11 cellular contexts compared by ENCODE assay signal in genomic region chr22:26174280-26174679, GRCh38. TPM values are rescaled to one million over a fixed set of nuclear protein-coding genes. Genes with fewer than 3 reads are reported as not detected.
DNase-seq lines count a peak whose midpoint lies in the region; ATAC-seq, FAIRE-seq and TF ChIP-seq lines count a peak whose summit lies in the region.
"Had no signal": no experiment of that assay in that cellular context is flagged by ENCODE, and none has a peak within 500 bp of the region (broad histone marks: within the 10 kb centered on the region; RNA-seq: fewer than 3 reads in every experiment).

No MANE protein-coding gene starts in this region.

- H3K27ac Mint-ChIP-seq in endothelial cell (ENCODE audit: unreplicated experiment), result no peak overlapping the region
- no peak overlapping the region for H3K27ac Mint-ChIP-seq in activated naive CD4-positive, alpha-beta T cell treated with anti-CD3 and anti-CD28 coated beads, Interleukin-2, amount 10 ng/mL, durations not matched to agents 7 days and 5 days
- H3K27ac Mint-ChIP-seq: activated T-helper 2 cell treated with anti-CD3 and anti-CD28 coated beads, Interferon-gamma antibody, Interleukin-2, Interleukin-4, amounts not matched to agents 10 μg/mL and 5 μg/mL and 100 μg/mL, durations not matched to agents 14 hours and 24 hours and 36 hours had no signal

- no peak for FAIRE-seq in urothelium cell line (lab: Jason Lieb, UNC)
- FAIRE-seq: kidney had no signal

- TF ChIP-seq CTCF in endothelial cell (IDR thresholded peaks at IDR 0.05; ENCODE audit: unreplicated experiment), result peak; percentile 38

- CTCF ChIA-PET in activated naive CD4-positive, alpha-beta T cell treated with anti-CD3 and anti-CD28 coated beads, Interleukin-2, amount 10 ng/mL, durations not matched to agents 7 days and 5 days (lab: Charles Lee), result no interaction called here

- peaks cover 1% of the 10 kb centered on the region for H3K27me3 Mint-ChIP-seq in endothelial cell (ENCODE audit: unreplicated experiment)
- H3K27me3 Mint-ChIP-seq in activated naive CD4-positive, alpha-beta T cell treated with anti-CD3 and anti-CD28 coated beads, Interleukin-2, amount 10 ng/mL, durations not matched to agents 7 days and 5 days, result peaks cover 38% of the 10 kb centered on the region

- H3K4me1 Mint-ChIP-seq in endothelial cell (ENCODE audit: unreplicated experiment), result peaks cover 5% of the 10 kb centered on the region
- no peaks in the 10 kb centered on the region for H3K4me1 Mint-ChIP-seq in activated naive CD4-positive, alpha-beta T cell treated with anti-CD3 and anti-CD28 coated beads, Interleukin-2, amount 10 ng/mL, durations not matched to agents 7 days and 5 days

- ATAC-seq in GM21786 (IDR thresholded peaks at IDR 0.05; ENCODE audit: unreplicated experiment), result no peak

- no peaks in the 10 kb centered on the region for H3K36me3 Mint-ChIP-seq in endothelial cell (ENCODE audit: low read depth, unreplicated experiment)
- H3K36me3 Mint-ChIP-seq in activated naive CD4-positive, alpha-beta T cell treated with anti-CD3 and anti-CD28 coated beads, Interleukin-2, amount 10 ng/mL, durations not matched to agents 7 days and 5 days, result no peaks in the 10 kb centered on the region

- no peak overlapping the region for H3K4me3 Mint-ChIP-seq in endothelial cell (ENCODE audit: unreplicated experiment)
- H3K4me3 Mint-ChIP-seq in activated naive CD4-positive, alpha-beta T cell treated with anti-CD3 and anti-CD28 coated beads, Interleukin-2, amount 10 ng/mL, durations not matched to agents 7 days and 5 days, result no peak overlapping the region

- H3K9me3 Mint-ChIP-seq in endothelial cell (ENCODE audit: unreplicated experiment), result no peaks in the 10 kb centered on the region
- H3K9me3 Mint-ChIP-seq in activated naive CD4-positive, alpha-beta T cell treated with anti-CD3 and anti-CD28 coated beads, Interleukin-2, amount 10 ng/mL, durations not matched to agents 7 days and 5 days, result no peaks in the 10 kb centered on the region
- H3K9me3 Mint-ChIP-seq: activated T-helper 2 cell treated with anti-CD3 and anti-CD28 coated beads, Interferon-gamma antibody, Interleukin-2, Interleukin-4, amounts not matched to agents 10 μg/mL and 5 μg/mL and 100 μg/mL, durations not matched to agents 14 hours and 24 hours and 36 hours had no signal

- DNase-seq in SIG-M5 treated with dmso at 0.1 percent for 504 hours (lab: John Stamatoyannopoulos, UW; ENCODE audit: unreplicated experiment), result peak; percentile 4
- no peak for DNase-seq in SIG-M5 (lab: John Stamatoyannopoulos, UW)
- peak; percentile 40 for DNase-seq in NCI-H2227 (lab: John Stamatoyannopoulos, UW; ENCODE audit: unreplicated experiment)
- DNase-seq in endothelial cell (ENCODE audit: low spot score), result peak; percentile 47
- DNase-seq in urothelium cell line (ENCODE audit: low spot score), result peak; percentile 64
- DNase-seq in HPDE6-E6E7 (ENCODE audit: extremely low spot score), result no peak
- no peak for DNase-seq in activated naive CD4-positive, alpha-beta T cell treated with anti-CD3 and anti-CD28 coated beads, Interleukin-2, amount 10 ng/mL, durations not matched to agents 7 days and 5 days
- DNase-seq: kidney, T1000 had no signal

RNA-seq across cellular contexts. Expression of gene SEZ6L, which starts 5.0 kb away (rescaled TPM):
- total RNA-seq in endothelial cell (ENCODE audit: unreplicated experiment), result 1.2 TPM
- total RNA-seq: activated T-helper 2 cell treated with anti-CD3 and anti-CD28 coated beads, Interferon-gamma antibody, Interleukin-2, Interleukin-4, amounts not matched to agents 10 μg/mL and 5 μg/mL and 100 μg/mL, durations not matched to agents 14 hours and 24 hours and 36 hours had no signal

Comparison
In these comparisons a context has a peak if more than half of its experiments do, and no peak if none do; other contexts are left out.
1. DNase-seq: peak in SIG-M5 treated with dmso at 0.1 percent for 504 hours (single experiment), NCI-H2227 (single experiment), endothelial cell (single experiment) and urothelium cell line (single experiment); none in SIG-M5 (single experiment), HPDE6-E6E7 (single experiment) and activated naive CD4-positive, alpha-beta T cell treated with anti-CD3 and anti-CD28 coated beads, Interleukin-2, amount 10 ng/mL, durations not matched to agents 7 days and 5 days (single experiment).